In the genomic region with DNA sequence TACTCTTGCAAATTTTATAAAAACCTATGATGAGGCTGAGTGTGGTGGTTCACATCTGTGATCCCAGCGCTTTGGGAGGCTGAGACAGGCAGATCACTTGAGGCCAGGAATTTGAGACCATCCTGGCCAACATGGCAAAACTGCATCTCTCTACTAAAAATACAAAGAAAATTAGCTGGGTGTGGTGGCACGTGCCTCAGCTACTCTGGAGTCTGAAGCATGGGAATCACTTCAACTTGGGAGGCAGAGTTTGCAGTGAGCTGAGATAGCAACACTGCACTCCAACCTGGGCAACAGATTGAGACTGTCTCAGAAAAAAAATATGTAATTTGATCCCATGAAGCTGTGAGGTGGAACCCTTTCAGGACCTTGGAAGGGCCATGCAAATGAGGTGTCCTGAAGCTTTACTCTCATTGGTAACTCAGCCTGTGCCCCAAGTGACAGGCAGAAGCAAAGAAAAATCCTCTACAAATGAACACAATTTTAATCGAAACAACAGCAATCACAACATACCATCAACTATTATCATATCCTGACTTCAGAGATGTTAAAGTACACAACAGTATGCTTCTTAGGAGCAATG, we compare ENCODE assay signal across 1 cellular context.
TF ChIP-seq lines count a peak whose summit lies in the region.

No MANE protein-coding gene starts in this region.

TF ChIP-seq in HEK293, 187 proteins besides CTCF, POLR2A, EP300 and RAD21 (continued from another document):
- TF ChIP-seq MYNN (tag by site-specific recombination; IDR thresholded peaks at IDR 0.05; ENCODE audit: borderline replicate concordance) (no peak), ZNF529 (tag by site-specific recombination; IDR thresholded peaks at IDR 0.05; ENCODE audit: insufficient replicate concordance) (no peak), ZNF112 (tag by site-specific recombination; IDR thresholded peaks at IDR 0.05) (no peak)
